15 cellular contexts compared by ENCODE assay signal in genomic region chr5:147479431-147479830, GRCh38. TPM values are rescaled to one million over a fixed set of nuclear protein-coding genes. Genes with fewer than 3 reads are reported as not detected.
A peak's percentile ranks its signal among the peaks of the same experiment; 100 is the strongest.
DNase-seq lines count a peak whose midpoint lies in the region; ATAC-seq and TF ChIP-seq lines count a peak whose summit lies in the region.
"Had no signal": no experiment of that assay in that cellular context is flagged by ENCODE, and none has a peak within 500 bp of the region (broad histone marks: within the 10 kb centered on the region; RNA-seq: fewer than 3 reads in every experiment).

No MANE protein-coding gene starts in this region.

- no peaks in the 10 kb centered on the region for H3K9me3 Mint-ChIP-seq in GM23338
- H3K9me3 Mint-ChIP-seq: effector memory CD8-positive, alpha-beta T cell had no signal

- H3K4me1 ChIP-seq in GM23338 (ENCODE audit: insufficient read depth) = peaks cover 65% of the 10 kb centered on the region
- H3K4me1 ChIP-seq in esophagus squamous epithelium = peaks cover 16 to 57% (median 50%) of the 10 kb centered on the region in 3 donors

- no peak for ATAC-seq in GM23338
- ATAC-seq: effector memory CD8-positive, alpha-beta T cell; Panc1 had no signal

- no peaks in the 10 kb centered on the region; the same call in 2 of the 3 replicates for H3K36me3 Mint-ChIP-seq in GM23338 (ENCODE audit: low read depth)

- intact Hi-C loops in esophagus squamous epithelium (cut with DNase I) = no loop called here

- H3K4me3 ChIP-seq in AG10803 (ENCODE audit: low read length) = no peak overlapping the region
- H3K4me3 ChIP-seq in GM23338 = no peak overlapping the region
- peak overlapping the region in 1 of 4 donors; percentile 23 for H3K4me3 ChIP-seq in esophagus squamous epithelium
- H3K4me3 ChIP-seq: pancreas had no signal

- H3K27ac ChIP-seq in GM23338 (ENCODE audit: low read depth) = no peak overlapping the region
- peak overlapping the region in 3 of 4 donors; percentile 18 to 70 (median 61) for H3K27ac ChIP-seq in esophagus squamous epithelium

- no peaks in the 10 kb centered on the region for H3K27me3 ChIP-seq in GM23338 (ENCODE audit: insufficient read depth)
- no peaks in the 10 kb centered on the region for H3K27me3 ChIP-seq in esophagus squamous epithelium
- H3K27me3 ChIP-seq: pancreas had no signal

- no peaks in the 10 kb centered on the region; the same call in none of the 2 replicates for H3F3A ChIP-seq in GM23338 (replicated peaks; ENCODE audit: low read depth)

- peaks cover 85% of the 10 kb centered on the region for H3K79me2 ChIP-seq in GM23338 (replicated peaks; ENCODE audit: insufficient read depth)

- H2AFZ ChIP-seq in GM23338 = no peak overlapping the region

- H3K4me1 Mint-ChIP-seq in GM23338 = peaks cover 51% of the 10 kb centered on the region

- no peaks in the 10 kb centered on the region for H3K27me3 Mint-ChIP-seq in GM23338 (ENCODE audit: insufficient read depth, low read depth, poor library complexity)

- TF ChIP-seq CTCF in AG10803 (conservative IDR thresholded peaks at IDR 0.05; ENCODE audit: low read length) (no peak), GM23338 (conservative IDR thresholded peaks at IDR 0.05; ENCODE audit: low read depth in 2 of 2) (no peak), esophagus squamous epithelium (IDR thresholded peaks at IDR 0.05) (no peak)

- no peak overlapping the region for H3K4me3 Mint-ChIP-seq in GM23338
- H3K4me3 Mint-ChIP-seq: effector memory CD8-positive, alpha-beta T cell had no signal

- DNase-seq in AG10803 (ENCODE audit: low read depth) (peak; percentile 67), GM23338 (ENCODE audit: low spot score) (no peak), NOMO-1 treated with dmso at 0.1 percent for 144 hours (lab: John Stamatoyannopoulos, UW; ENCODE audit: unreplicated experiment) (peak; percentile 35), esophagus squamous epithelium (lab: John Stamatoyannopoulos, UW) (no peak), T-helper 1 cell (no peak), SKM-1 (lab: John Stamatoyannopoulos, UW; ENCODE audit: unreplicated experiment) (no peak), NCI-H1417 (lab: John Stamatoyannopoulos, UW) (no peak)
- DNase-seq in activated T-cell treated with anti-CD3 and anti-CD28 coated beads, Interleukin-2, amount 50 U/mL, for 48 hours = no peak
- DNase-seq: activated T-cell treated with anti-CD3 and anti-CD28 coated beads for 4 hours; amygdala; effector memory CD8-positive, alpha-beta T cell; hippocampal formation; pancreas; stimulated activated CD4-positive, alpha-beta T cell treated with anti-CD3 and anti-CD28 coated beads, Interleukin-15, amount 100 ng/mL, for 24 hours had no signal

- H3K9me3 ChIP-seq in esophagus squamous epithelium = no peaks in the 10 kb centered on the region
- H3K9me3 ChIP-seq: pancreas had no signal

- H3K27ac Mint-ChIP-seq in GM23338 = no peak overlapping the region
- H3K27ac Mint-ChIP-seq: effector memory CD8-positive, alpha-beta T cell had no signal

- H3K36me3 ChIP-seq in GM23338 (ENCODE audit: insufficient read depth) (no peaks in the 10 kb centered on the region), esophagus squamous epithelium (no peaks in the 10 kb centered on the region)
- H3K36me3 ChIP-seq: pancreas had no signal

- TF ChIP-seq POLR2A in esophagus squamous epithelium (IDR thresholded peaks at IDR 0.05) = no peak

- no peaks in the 10 kb centered on the region for H4K20me1 ChIP-seq in GM23338 (replicated peaks; ENCODE audit: insufficient read depth)

- H3K4me2 ChIP-seq in GM23338 = 0 out of 2 replicates have a peak overlapping the region, but pooled peaks have one; percentile 33

- H3K9me2 ChIP-seq in GM23338 (ENCODE audit: insufficient read depth) = no peaks in the 10 kb centered on the region

TF ChIP-seq in GM23338, 12 proteins besides CTCF, POLR2A, EP300 and RAD21:
- TF ChIP-seq JUNB (IDR thresholded peaks at IDR 0.05; ENCODE audit: unreplicated experiment) = no peak
- no peak for TF ChIP-seq POLR2AphosphoS5 (IDR thresholded peaks at IDR 0.05; ENCODE audit: low read depth)
- no peak for TF ChIP-seq STAT1 (IDR thresholded peaks at IDR 0.05; ENCODE audit: unreplicated experiment)
- TF ChIP-seq CREB1 (CRISPR knock-in tag; IDR thresholded peaks at IDR 0.05; ENCODE audit: low read depth) = no peak
- no peak for TF ChIP-seq NANOG (IDR thresholded peaks at IDR 0.05; ENCODE audit: borderline replicate concordance)
- TF ChIP-seq ETS1 (IDR thresholded peaks at IDR 0.05) = no peak
- no peak for TF ChIP-seq EZH2 (IDR thresholded peaks at IDR 0.05; ENCODE audit: low read depth, unreplicated experiment)
- TF ChIP-seq ZNF114 (CRISPR knock-in tag; IDR thresholded peaks at IDR 0.05) = no peak
- no peak for TF ChIP-seq REST (IDR thresholded peaks at IDR 0.05; ENCODE audit: unreplicated experiment)
TF ChIP-seq in GM23338: peak in this region for 0.

RNA-seq across cellular contexts. Expression of gene DPYSL3, which starts 30.4 kb away (rescaled TPM):
- 440 and 455 TPM in 2 replicates for total RNA-seq in GM23338 (2014; rRNA removed; shearing (Covaris generic))
- 97.6 and 102 TPM in 2 replicates for polyA plus RNA-seq in GM23338 (2016; fragmentation: Nextera tagmentation; extraction: Ambion mirVana)
- total RNA-seq in esophagus squamous epithelium = 10 to 100 TPM in 2 of 4 donors, 1 to 10 TPM in 2; 5.2 to 62.9 (median 14.0) TPM

Comparison
In these comparisons a context has a peak if more than half of its experiments do, and no peak if none do; other contexts are left out.
1. DNase-seq: peak in AG10803 (single experiment) and NOMO-1 treated with dmso at 0.1 percent for 144 hours (single experiment); none in GM23338 (single experiment), esophagus squamous epithelium (single experiment), T-helper 1 cell (0 of 5), activated T-cell treated with anti-CD3 and anti-CD28 coated beads, Interleukin-2, amount 50 U/mL, for 48 hours (0 of 2), SKM-1 (single experiment) and NCI-H1417 (0 of 3).